ENCODE assay signal across 8 cellular contexts in genomic region chr14:55104051-55104954, GRCh38. TPM values are rescaled to one million over a fixed set of nuclear protein-coding genes. Genes with fewer than 3 reads are reported as not detected.
A peak's percentile ranks its signal among the peaks of the same experiment; 100 is the strongest.
DNase-seq lines count a peak whose midpoint lies in the region; ATAC-seq and TF ChIP-seq lines count a peak whose summit lies in the region.

No MANE protein-coding gene starts in this region.

- BruUV-seq in mammary epithelial cell (replicated peaks; lab: Mats Ljungman, UMichigan): no TSS peak

- peaks cover 26% of the 10 kb centered on the region for H3K4me1 ChIP-seq in CD8-positive, alpha-beta T cell (ENCODE audit: insufficient read depth, low read length)
- H3K4me1 ChIP-seq in mammary epithelial cell (ENCODE audit: insufficient read depth, low read length) (peaks cover 45% of the 10 kb centered on the region), neutrophil (ENCODE audit: control insufficient read depth in 1 of 2, insufficient read depth in 1 of 2, low read depth in 1 of 2, low read length in 1 of 2) (peaks cover 50 to 51% of the 10 kb centered on the region in 2 experiments)

- no peaks in the 10 kb centered on the region for H3K9me3 ChIP-seq in CD8-positive, alpha-beta T cell (ENCODE audit: low read length)
- H3K9me3 ChIP-seq in mammary epithelial cell (replicated peaks; ENCODE audit: insufficient read depth, low read length) (peaks cover 9% of the 10 kb centered on the region), neutrophil (no peaks in the 10 kb centered on the region)

- no peaks in the 10 kb centered on the region for H3K79me2 ChIP-seq in mammary epithelial cell (ENCODE audit: insufficient read depth, low read length)

- intact Hi-C loops in CD8-positive, alpha-beta T cell (cut with DNase I, micrococcal nuclease): no loop called here
- intact Hi-C loops in mammary epithelial cell (cut with micrococcal nuclease): no loop called here

- peaks cover 1% of the 10 kb centered on the region for H3K36me3 Mint-ChIP-seq in CD8-positive, alpha-beta T cell

- no peak for ATAC-seq in CD8-positive, alpha-beta T cell
- ATAC-seq in GM18868 (IDR thresholded peaks at IDR 0.05; ENCODE audit: unreplicated experiment): no peak
- no peak for ATAC-seq in HG03095 (IDR thresholded peaks at IDR 0.05; ENCODE audit: unreplicated experiment)

- H3K4me3 Mint-ChIP-seq in CD8-positive, alpha-beta T cell: peak overlapping the region; percentile 18

- peak overlapping the region; percentile 74 for H3K4me2 ChIP-seq in mammary epithelial cell (ENCODE audit: insufficient read depth, low read depth, low read length)

- H3K9me3 Mint-ChIP-seq in CD8-positive, alpha-beta T cell: peaks cover 9% of the 10 kb centered on the region

- no peak for DNase-seq in CD8-positive, alpha-beta T cell
- DNase-seq in NOMO-1 (lab: John Stamatoyannopoulos, UW; ENCODE audit: unreplicated experiment in 2 of 2) (peak; percentile 62 to 77), mammary epithelial cell (no peak), nucleus accumbens (lab: John Stamatoyannopoulos, UW) (no peak)
- DNase-seq in central memory CD4-positive, alpha-beta T cell: no peak

- no peaks in the 10 kb centered on the region for H3K27me3 ChIP-seq in CD8-positive, alpha-beta T cell (ENCODE audit: insufficient read depth, low read length)
- no peaks in the 10 kb centered on the region for H3K27me3 ChIP-seq in mammary epithelial cell (ENCODE audit: insufficient read depth, low read length)
- H3K27me3 ChIP-seq in neutrophil: no peaks in the 10 kb centered on the region

- CTCF ChIA-PET in CD8-positive, alpha-beta T cell (lab: Charles Lee): interaction anchor here (0.6 to 2.9 kb wide), 6 partner anchors 15 to 141 kb away, joined by 3 to 16 read pairs (median 4); partner anchors contain the start of gene MAPK1IP1L
- CTCF ChIA-PET in mammary epithelial cell (lab: Charles Lee; ENCODE audit: low non-redundant PET): no interaction called here

- no peak overlapping the region for H3K4me3 ChIP-seq in CD8-positive, alpha-beta T cell (ENCODE audit: low read depth, low read length)
- H3K4me3 ChIP-seq in mammary epithelial cell (replicated peaks in 1 of 3; ENCODE audit: insufficient read depth in 1 of 3, low read depth in 2 of 3, low read length in 3 of 3) (no peak overlapping the region), neutrophil (ENCODE audit: low read depth in 1 of 2, low read length in 1 of 2) (no peak overlapping the region)

- 94% methylated on average over 6 of the region's 6 CpGs for WGBS in mammary epithelial cell (ENCODE audit: low coverage, missing lambda C conversion rate)

- no peak for TF ChIP-seq CTCF in CD8-positive, alpha-beta T cell (IDR thresholded peaks at IDR 0.05)
- TF ChIP-seq CTCF in mammary epithelial cell (conservative IDR thresholded peaks at IDR 0.05 in 1 of 2, IDR thresholded peaks at IDR 0.05 in 1 of 2; ENCODE audit: extremely low read depth in 1 of 2, insufficient read depth in 1 of 2, low read depth in 1 of 2, low read length in 2 of 2): no peak
- TF ChIP-seq CTCF in neutrophil (IDR thresholded peaks at IDR 0.05): no peak

- peak overlapping the region; percentile 10 for H2AFZ ChIP-seq in mammary epithelial cell (ENCODE audit: low read depth, low read length)

- dilution Hi-C loops in mammary epithelial cell (cut with HindIII; ENCODE audit: low sequenced_read_pairs): no loop called here

- peak overlapping the region; percentile 96 for H3K9ac ChIP-seq in mammary epithelial cell (ENCODE audit: insufficient read depth, low read length)

- in situ Hi-C loops in mammary epithelial cell (cut with MboI; ENCODE audit: low sequenced_read_pairs in 2 of 2): no loop called here

- no peaks in the 10 kb centered on the region for H3K27me3 Mint-ChIP-seq in CD8-positive, alpha-beta T cell (ENCODE audit: low read depth)

- H3K4me1 Mint-ChIP-seq in CD8-positive, alpha-beta T cell (ENCODE audit: low read depth): peaks cover 46% of the 10 kb centered on the region

- no peaks in the 10 kb centered on the region for H4K20me1 ChIP-seq in mammary epithelial cell (ENCODE audit: insufficient read depth, low read length)

- POLR2A ChIA-PET in CD8-positive, alpha-beta T cell (lab: Charles Lee): interaction anchor here (1.1 to 2.4 kb wide), 6 partner anchors 8 to 53 kb away, joined by 3 to 19 read pairs (median 7); partner anchors contain the start of genes LGALS3 and MAPK1IP1L

- no peaks in the 10 kb centered on the region for H3K36me3 ChIP-seq in CD8-positive, alpha-beta T cell (ENCODE audit: insufficient read depth, low read length)
- H3K36me3 ChIP-seq in mammary epithelial cell (ENCODE audit: insufficient read depth, low read length): no peaks in the 10 kb centered on the region
- no peaks in the 10 kb centered on the region for H3K36me3 ChIP-seq in neutrophil

- no peak overlapping the region for H3K27ac ChIP-seq in CD8-positive, alpha-beta T cell (ENCODE audit: low read depth, low read length)
- peak overlapping the region; percentile 99 for H3K27ac ChIP-seq in mammary epithelial cell (ENCODE audit: insufficient read depth, low read depth, low read length)
- H3K27ac ChIP-seq in neutrophil: peak overlapping the region; percentile 82

- peak overlapping the region; percentile 96 for H3K27ac Mint-ChIP-seq in CD8-positive, alpha-beta T cell

RNA-seq across cellular contexts. Expression of gene LGALS3, which starts 24.7 kb away (rescaled TPM):
- 1 to 10 TPM; 7.5 to 7.8 TPM for total RNA-seq in CD8-positive, alpha-beta T cell
- total RNA-seq in mammary epithelial cell: 100 to 1,000 TPM; 138 to 232 TPM
- polyA plus RNA-seq in mammary epithelial cell: 156 TPM
- polyA minus RNA-seq in mammary epithelial cell: 47.3 TPM

RNA-seq across cellular contexts. Expression of gene MAPK1IP1L, which starts 52.9 kb away (rescaled TPM):
- 100 to 1,000 TPM; 207 to 212 TPM for total RNA-seq in CD8-positive, alpha-beta T cell
- 100 to 1,000 TPM in 1 of 2 donors, 10 to 100 TPM in 1; 48.2 to 108 TPM for total RNA-seq in mammary epithelial cell
- polyA plus RNA-seq in mammary epithelial cell: 134 TPM
- polyA minus RNA-seq in mammary epithelial cell: 100 TPM

Comparison
In these comparisons a context has a peak if more than half of its experiments do, and no peak if none do; other contexts are left out.
1. DNase-seq: peak in NOMO-1 (2 of 2); none in CD8-positive, alpha-beta T cell (0 of 7), mammary epithelial cell (single experiment), central memory CD4-positive, alpha-beta T cell (single experiment) and nucleus accumbens (0 of 56).
2. RNA of gene LGALS3, which starts 24.7 kb away (total RNA-seq): 138 to 232 TPM in mammary epithelial cell; 7.5 to 7.8 TPM in CD8-positive, alpha-beta T cell; every median in the first group is over 10 times any median in the second.